8 cellular contexts compared by ENCODE assay signal in the genomic region with DNA sequence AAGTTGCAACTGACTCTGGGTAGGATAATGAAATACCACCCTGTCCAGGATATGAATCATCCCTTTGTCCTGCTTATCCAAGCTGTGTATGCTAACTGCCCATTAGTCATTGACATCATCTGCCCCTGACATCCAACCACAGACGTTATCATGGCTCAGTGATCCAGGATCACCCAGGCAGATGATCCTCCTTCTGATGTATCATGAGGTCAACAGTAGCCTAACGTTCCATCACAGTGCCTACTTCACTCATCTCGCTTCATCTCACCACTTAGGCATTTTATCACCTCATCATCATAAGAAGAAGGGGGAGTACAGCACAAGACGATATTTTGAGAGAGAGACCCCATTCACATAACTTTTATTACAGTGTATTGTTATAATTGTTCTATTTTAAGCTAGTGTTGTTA. TPM values are rescaled to one million over a fixed set of nuclear protein-coding genes. Genes with fewer than 3 reads are reported as not detected.
DNase-seq lines count a peak whose midpoint lies in the region; ATAC-seq, FAIRE-seq and TF ChIP-seq lines count a peak whose summit lies in the region.

No MANE protein-coding gene starts in this region.

- no peak for TF ChIP-seq CTCF in astrocyte of the spinal cord (IDR thresholded peaks at IDR 0.05; ENCODE audit: low read depth, low read length)
- no peak for TF ChIP-seq CTCF in HepG2 (CRISPR knock-in tag; IDR thresholded peaks at IDR 0.05)

- H3K4me1 ChIP-seq in BLaER1 treated with 17β-estradiol and CSF1 and Interleukin-3, amounts not matched to agents 10 nM and 100 nM = peaks cover 6 to 28% (median 22%) of the 10 kb centered on the region in 10 experiments; a peak in 19 of 20 replicates
- H3K4me1 ChIP-seq in HepG2 (ENCODE audit: insufficient read depth, low read length) = peaks cover 89% of the 10 kb centered on the region

- no peaks in the 10 kb centered on the region for H3K27me3 ChIP-seq in BLaER1 treated with 17β-estradiol and CSF1 and Interleukin-3, amounts not matched to agents 10 nM and 100 nM
- H3K27me3 ChIP-seq in HepG2 (ENCODE audit: control insufficient read depth in 1 of 2, insufficient read depth in 2 of 2, low read length in 2 of 2) = no peaks in the 10 kb centered on the region

- no peak overlapping the region for H3K9ac ChIP-seq in BLaER1 treated with 17β-estradiol and CSF1 and Interleukin-3, amounts not matched to agents 10 nM and 100 nM
- H3K9ac ChIP-seq in HepG2 (ENCODE audit: insufficient read depth, low read depth, low read length) = peak overlapping the region; percentile 45; the same call in 1 of the 2 replicates

- BruUV-seq in HepG2 (replicated peaks; lab: Mats Ljungman, UMichigan) = no TSS peak

- TF ChIP-seq POLR2A in HepG2 (IDR thresholded peaks at IDR 0.05; ENCODE audit: insufficient read depth in 1 of 2, low read depth in 2 of 2, low read length in 2 of 2) = no peak

- H3K9me3 ChIP-seq in BLaER1 treated with 17β-estradiol and CSF1 and Interleukin-3, amounts not matched to agents 10 nM and 100 nM (replicated peaks in 1 of 11) = no peaks in the 10 kb centered on the region
- no peaks in the 10 kb centered on the region for H3K9me3 ChIP-seq in HepG2 (ENCODE audit: low read length)

- H3K79me2 ChIP-seq in HepG2 (ENCODE audit: insufficient read depth, low read length) = no peaks in the 10 kb centered on the region

- peak overlapping the region; percentile 5 to 74 (median 50); a peak in 21 of 22 replicates for H3K4me2 ChIP-seq in BLaER1 treated with 17β-estradiol and CSF1 and Interleukin-3, amounts not matched to agents 10 nM and 100 nM
- H3K4me2 ChIP-seq in HepG2 (ENCODE audit: low read depth, low read length) = peak overlapping the region; percentile 41; the same call in 1 of the 2 replicates

- H2AFZ ChIP-seq in HepG2 (ENCODE audit: low read length) = peak overlapping the region; percentile 12

- peak overlapping the region in 8 of 11 experiments; percentile 24 to 62 (median 54); a peak in 12 of 22 replicates for H3K27ac ChIP-seq in BLaER1 treated with 17β-estradiol and CSF1 and Interleukin-3, amounts not matched to agents 10 nM and 100 nM
- peak overlapping the region; percentile 89 for H3K27ac ChIP-seq in HepG2 (ENCODE audit: extremely low read length, insufficient read depth, low read length)

- intact Hi-C loops in HepG2 (cut with micrococcal nuclease; ENCODE audit: unreplicated experiment) = loop anchor here (2.0 kb wide), 1 partner anchor 31 kb away; a partner anchor contains a TSS

- peak in 1 of 2 experiments; percentile 48; a peak in 1 of 4 replicates for TF ChIP-seq EP300 in HepG2 (IDR thresholded peaks at IDR 0.05; ENCODE audit: low read depth in 2 of 2, low read length in 2 of 2)
- TF ChIP-seq EP300 in HepG2 (CRISPR knock-in tag; IDR thresholded peaks at IDR 0.05; ENCODE audit: borderline replicate concordance) = no peak

- peak; percentile 56 for FAIRE-seq in HepG2 (lab: Jason Lieb, UNC)

- H3K4me3 ChIP-seq in BLaER1 treated with 17β-estradiol and CSF1 and Interleukin-3, amounts not matched to agents 10 nM and 100 nM = no peak overlapping the region
- H3K4me3 ChIP-seq in astrocyte of the spinal cord (ENCODE audit: low read depth, low read length) (no peak overlapping the region), HepG2 (replicated peaks in 1 of 3; ENCODE audit: insufficient read depth in 1 of 3, low read depth in 2 of 3, low read length in 3 of 3) (no peak overlapping the region)

- TF ChIP-seq RAD21 in HepG2 (CRISPR knock-in tag; IDR thresholded peaks at IDR 0.05) = no peak

- H4K20me1 ChIP-seq in BLaER1 treated with 17β-estradiol and CSF1 and Interleukin-3, amounts not matched to agents 10 nM and 100 nM = no peaks in the 10 kb centered on the region
- H4K20me1 ChIP-seq in HepG2 (ENCODE audit: insufficient read depth, low read length) = no peaks in the 10 kb centered on the region

- CTCF ChIA-PET in HepG2 (lab: Yijun Ruan, JAX; ENCODE audit: low intra/inter-chr PET ratio, low total read pairs) = no interaction called here

- H3K36me3 ChIP-seq in BLaER1 treated with 17β-estradiol and CSF1 and Interleukin-3, amounts not matched to agents 10 nM and 100 nM = no peaks in the 10 kb centered on the region
- H3K36me3 ChIP-seq in HepG2 (replicated peaks in 1 of 2; ENCODE audit: control insufficient read depth in 1 of 2, insufficient read depth in 2 of 2, low read length in 2 of 2) = no peaks in the 10 kb centered on the region

- in situ Hi-C loops in astrocyte of the spinal cord (cut with HindIII; ENCODE audit: low sequenced_read_pairs) (no loop called here), HepG2 (cut with HindIII; ENCODE audit: extremely low pct_ligation_motif_present, low pct_unique_long_range_greater_than_20kb) (no loop called here)

- DNase-seq in MV-4-11 (lab: John Stamatoyannopoulos, UW) (peak; percentile 83), astrocyte of the spinal cord (ENCODE audit: low read depth, low spot score) (peak; percentile 85), HepG2 (ENCODE audit: low spot score) (peak; percentile 95)
- no peak for DNase-seq in activated effector memory CD4-positive, alpha-beta T cell treated with Interleukin-2 at 50 U/mL for 16 hours
- no peak for DNase-seq in stimulated activated CD4-positive, alpha-beta T cell treated with anti-CD3 and anti-CD28 coated beads, Interleukin-2, amount 100 ng/mL, for 48 hours

- 31% methylated on average over 4 of the region's 4 CpGs for WGBS in HepG2 (ENCODE audit: low lambda C conversion rate)

- ATAC-seq in HepG2 (peak; percentile 77), GM18858 (IDR thresholded peaks at IDR 0.05; ENCODE audit: unreplicated experiment) (no peak), HG03280 (IDR thresholded peaks at IDR 0.05; ENCODE audit: unreplicated experiment) (no peak)

- POLR2A ChIA-PET in HepG2 (lab: Yijun Ruan, JAX) = interaction anchor here (0.9 to 2.6 kb wide), 6 partner anchors 10 to 187 kb away, joined by 3 to 13 read pairs (median 4); a partner anchor contains a TSS

RNA-seq across cellular contexts. Expression of a gene that starts 13.4 kb away (rescaled TPM):
- total RNA-seq in HepG2 (2016; rRNA removed; fragmentation: Illumina TruSeq; extraction: Trizol) = 18.9 and 21.3 TPM in 2 replicates
- 3.4 and 4.3 TPM in 2 replicates for total RNA-seq in HepG2 (2016; cell fraction: cytosol; rRNA removed; fragmentation: Illumina TruSeq; extraction: Trizol; ENCODE audit: low read depth)
- total RNA-seq in HepG2 (2016; cell fraction: insoluble cytoplasmic fraction; rRNA removed; fragmentation: Illumina TruSeq; extraction: Trizol) = 17.8 and 20.4 TPM in 2 replicates
- 13.3 and 13.9 TPM in 2 replicates for total RNA-seq in HepG2 (2016; cell fraction: membrane; rRNA removed; fragmentation: Illumina TruSeq; extraction: Trizol)
- total RNA-seq in HepG2 (2016; cell fraction: nucleus; rRNA removed; fragmentation: Illumina TruSeq; extraction: Trizol) = 16.6 and 20.6 TPM in 2 replicates
- 36.2 and 36.3 TPM in 2 replicates for polyA plus RNA-seq in HepG2 (2011; rRNA removed)
- 28.2 and 31.2 TPM in 2 replicates for polyA plus RNA-seq in HepG2 (2011; cell fraction: cytosol; rRNA removed)
- polyA plus RNA-seq in HepG2 (2011; cell fraction: nucleus; rRNA removed) = 36.5 and 54.5 TPM in 2 replicates
- polyA plus RNA-seq in HepG2 (2012) = 22.7 and 24.1 TPM in 2 replicates
- polyA plus RNA-seq in HepG2 (2016; cell fraction: cytosol; fragmentation: Illumina TruSeq; extraction: Trizol; ENCODE audit: low read depth) = 3.2 and 3.3 TPM in 2 replicates
- polyA plus RNA-seq in HepG2 (2016; cell fraction: insoluble cytoplasmic fraction; fragmentation: Illumina TruSeq; extraction: Trizol; ENCODE audit: low read depth) = 14.2 and 14.4 TPM in 2 replicates
- 8.3 and 9.3 TPM in 2 replicates for polyA plus RNA-seq in HepG2 (2016; cell fraction: membrane; fragmentation: Illumina TruSeq; extraction: Trizol; ENCODE audit: low read depth)
- polyA plus RNA-seq in HepG2 (2016; cell fraction: nucleus; fragmentation: Illumina TruSeq; extraction: Trizol; ENCODE audit: insufficient read depth, low read depth) = 33.8 and 37.9 TPM in 2 replicates
- 35.9 and 51.8 TPM in 2 replicates for polyA minus RNA-seq in HepG2 (2011; rRNA and poly(A)+ RNA removed; ENCODE audit: low replicate concordance)
- 12.0 and 17.2 TPM in 2 replicates for polyA minus RNA-seq in HepG2 (2011; cell fraction: cytosol; rRNA and poly(A)+ RNA removed)
- 21.9 and 35.8 TPM in 2 replicates for polyA minus RNA-seq in HepG2 (2011; cell fraction: nucleus; rRNA and poly(A)+ RNA removed)

RNA-seq across cellular contexts. Expression of a gene that starts 31.4 kb away (rescaled TPM):
- total RNA-seq in HepG2 (2016; rRNA removed; fragmentation: Illumina TruSeq; extraction: Trizol) = 6.0 and 12.2 TPM in 2 replicates
- 2.6 and 2.7 TPM in 2 replicates for total RNA-seq in HepG2 (2016; cell fraction: cytosol; rRNA removed; fragmentation: Illumina TruSeq; extraction: Trizol; ENCODE audit: low read depth)
- total RNA-seq in HepG2 (2016; cell fraction: insoluble cytoplasmic fraction; rRNA removed; fragmentation: Illumina TruSeq; extraction: Trizol) = 5.9 and 11.3 TPM in 2 replicates
- 3.3 and 3.6 TPM in 2 replicates for total RNA-seq in HepG2 (2016; cell fraction: membrane; rRNA removed; fragmentation: Illumina TruSeq; extraction: Trizol)
- total RNA-seq in HepG2 (2016; cell fraction: nucleus; rRNA removed; fragmentation: Illumina TruSeq; extraction: Trizol) = 18.5 and 19.7 TPM in 2 replicates
- 10.8 and 15.4 TPM in 2 replicates for polyA plus RNA-seq in HepG2 (2011; rRNA removed)
- polyA plus RNA-seq in HepG2 (2011; cell fraction: cytosol; rRNA removed) = 8.1 and 9.6 TPM in 2 replicates
- 24.5 and 30.2 TPM in 2 replicates for polyA plus RNA-seq in HepG2 (2011; cell fraction: nucleus; rRNA removed)
- polyA plus RNA-seq in HepG2 (2012) = 8.5 and 8.6 TPM in 2 replicates
- polyA plus RNA-seq in HepG2 (2016; cell fraction: cytosol; fragmentation: Illumina TruSeq; extraction: Trizol; ENCODE audit: low read depth) = 0.77 and 0.96 TPM in 2 replicates
- polyA plus RNA-seq in HepG2 (2016; cell fraction: insoluble cytoplasmic fraction; fragmentation: Illumina TruSeq; extraction: Trizol; ENCODE audit: low read depth) = 4.7 and 5.5 TPM in 2 replicates
- 1.7 and 2.0 TPM in 2 replicates for polyA plus RNA-seq in HepG2 (2016; cell fraction: membrane; fragmentation: Illumina TruSeq; extraction: Trizol; ENCODE audit: low read depth)
- 17.6 and 22.8 TPM in 2 replicates for polyA plus RNA-seq in HepG2 (2016; cell fraction: nucleus; fragmentation: Illumina TruSeq; extraction: Trizol; ENCODE audit: insufficient read depth, low read depth)
- polyA minus RNA-seq in HepG2 (2011; rRNA and poly(A)+ RNA removed; ENCODE audit: low replicate concordance) = 2.5 and 22.6 TPM in 2 replicates
- 6.1 and 6.4 TPM in 2 replicates for polyA minus RNA-seq in HepG2 (2011; cell fraction: cytosol; rRNA and poly(A)+ RNA removed)
- polyA minus RNA-seq in HepG2 (2011; cell fraction: nucleus; rRNA and poly(A)+ RNA removed) = 29.2 and 34.7 TPM in 2 replicates

RNA-seq across cellular contexts. Expression of a gene that starts 50.5 kb away (rescaled TPM):
- total RNA-seq in HepG2 (2016; rRNA removed; fragmentation: Illumina TruSeq; extraction: Trizol) = 8.1 and 13.3 TPM in 2 replicates
- 3.0 and 3.2 TPM in 2 replicates for total RNA-seq in HepG2 (2016; cell fraction: cytosol; rRNA removed; fragmentation: Illumina TruSeq; extraction: Trizol; ENCODE audit: low read depth)
- 8.0 and 11.8 TPM in 2 replicates for total RNA-seq in HepG2 (2016; cell fraction: insoluble cytoplasmic fraction; rRNA removed; fragmentation: Illumina TruSeq; extraction: Trizol)
- 7.8 and 8.0 TPM in 2 replicates for total RNA-seq in HepG2 (2016; cell fraction: membrane; rRNA removed; fragmentation: Illumina TruSeq; extraction: Trizol)
- total RNA-seq in HepG2 (2016; cell fraction: nucleus; rRNA removed; fragmentation: Illumina TruSeq; extraction: Trizol) = 15.9 and 17.1 TPM in 2 replicates
- polyA plus RNA-seq in HepG2 (2011; rRNA removed) = 14.0 and 17.0 TPM in 2 replicates
- 6.9 and 9.3 TPM in 2 replicates for polyA plus RNA-seq in HepG2 (2011; cell fraction: cytosol; rRNA removed)
- polyA plus RNA-seq in HepG2 (2011; cell fraction: nucleus; rRNA removed) = 29.0 and 46.1 TPM in 2 replicates
- polyA plus RNA-seq in HepG2 (2012) = 9.4 and 11.5 TPM in 2 replicates
- 0.54 and 0.75 TPM in 2 replicates for polyA plus RNA-seq in HepG2 (2016; cell fraction: cytosol; fragmentation: Illumina TruSeq; extraction: Trizol; ENCODE audit: low read depth)
- 4.6 and 4.8 TPM in 2 replicates for polyA plus RNA-seq in HepG2 (2016; cell fraction: insoluble cytoplasmic fraction; fragmentation: Illumina TruSeq; extraction: Trizol; ENCODE audit: low read depth)
- polyA plus RNA-seq in HepG2 (2016; cell fraction: membrane; fragmentation: Illumina TruSeq; extraction: Trizol; ENCODE audit: low read depth) = 2.4 and 2.5 TPM in 2 replicates
- polyA plus RNA-seq in HepG2 (2016; cell fraction: nucleus; fragmentation: Illumina TruSeq; extraction: Trizol; ENCODE audit: insufficient read depth, low read depth) = 27.2 and 30.6 TPM in 2 replicates
- polyA minus RNA-seq in HepG2 (2011; rRNA and poly(A)+ RNA removed; ENCODE audit: low replicate concordance) = 46.1 and 68.9 TPM in 2 replicates
- 8.0 and 8.9 TPM in 2 replicates for polyA minus RNA-seq in HepG2 (2011; cell fraction: cytosol; rRNA and poly(A)+ RNA removed)
- polyA minus RNA-seq in HepG2 (2011; cell fraction: nucleus; rRNA and poly(A)+ RNA removed) = 17.8 and 27.4 TPM in 2 replicates

Comparison
In these comparisons a context has a peak if more than half of its experiments do, and no peak if none do; other contexts are left out.
1. DNase-seq: peak in MV-4-11 (single experiment), astrocyte of the spinal cord (single experiment) and HepG2 (single experiment); none in activated effector memory CD4-positive, alpha-beta T cell treated with Interleukin-2 at 50 U/mL for 16 hours (single experiment) and stimulated activated CD4-positive, alpha-beta T cell treated with anti-CD3 and anti-CD28 coated beads, Interleukin-2, amount 100 ng/mL, for 48 hours (0 of 2).